25 cellular contexts compared by ENCODE assay signal in the genomic region with DNA sequence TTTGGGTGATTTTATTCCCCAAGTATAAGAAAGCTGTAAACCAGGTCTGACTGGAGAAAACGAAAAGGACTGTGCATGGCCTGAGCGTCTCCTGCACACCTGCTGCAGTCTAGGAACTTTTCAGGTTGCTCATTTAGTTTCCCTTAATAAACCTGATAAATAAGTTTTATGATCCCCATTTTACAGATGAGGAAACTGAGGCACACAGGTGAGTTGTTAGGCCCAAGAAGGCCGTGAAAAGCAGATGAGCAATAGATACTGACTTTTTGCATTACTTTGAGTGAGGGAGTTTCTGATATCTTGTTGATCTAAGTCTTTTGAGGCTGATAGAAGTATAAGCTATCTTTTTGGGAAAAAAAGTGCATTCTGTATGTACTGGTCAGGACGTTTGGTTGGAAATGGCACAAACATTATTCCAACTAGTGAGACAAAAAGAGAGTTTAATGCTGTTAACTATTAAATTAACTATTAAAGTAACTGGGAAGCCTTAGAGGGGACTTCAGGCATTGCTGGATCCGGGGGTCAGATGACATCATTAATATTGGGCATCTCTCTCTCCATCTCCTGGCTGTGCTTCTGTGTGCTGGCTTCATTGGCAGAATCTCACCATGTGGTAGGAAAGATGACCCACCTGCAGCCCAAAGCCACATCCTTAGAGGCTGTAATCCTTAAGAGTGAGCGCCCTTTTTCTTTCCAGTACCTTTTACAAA.
DNase-seq lines count a peak whose midpoint lies in the region; ATAC-seq and TF ChIP-seq lines count a peak whose summit lies in the region.
"Had no signal": no experiment of that assay in that cellular context is flagged by ENCODE, and none has a peak within 500 bp of the region (broad histone marks: within the 10 kb centered on the region; RNA-seq: fewer than 3 reads in every experiment).

No MANE protein-coding gene starts in this region.

- peak overlapping the region; percentile 46 for H3K27ac Mint-ChIP-seq in memory B cell

- peak; percentile 19 for ATAC-seq in GM19351 (IDR thresholded peaks at IDR 0.05; ENCODE audit: unreplicated experiment)
- peak; percentile 23 for ATAC-seq in HG03135 (IDR thresholded peaks at IDR 0.05; ENCODE audit: unreplicated experiment)
- peak; percentile 22 for ATAC-seq in memory B cell (ENCODE audit: low read depth)

- H3K27me3 ChIP-seq in suprapubic skin = no peaks in the 10 kb centered on the region
- H3K27me3 ChIP-seq: hepatocyte, thyroid gland had no signal

- 94% methylated on average over 6 of the region's 6 CpGs for WGBS in suprapubic skin

- H3K36me3 Mint-ChIP-seq in memory B cell = peaks cover 14% of the 10 kb centered on the region

- H3K4me3 ChIP-seq in suprapubic skin = no peak overlapping the region
- H3K4me3 ChIP-seq: HAP-1, hepatocyte, mucosa of descending colon, PC-9, thyroid gland had no signal

- H3K27me3 Mint-ChIP-seq in memory B cell = no peaks in the 10 kb centered on the region
- H3K27me3 Mint-ChIP-seq: activated naive CD4-positive, alpha-beta T cell treated with anti-CD3 and anti-CD28 coated beads, Interleukin-2, amount 10 ng/mL, durations not matched to agents 7 days and 5 days; progenitor cell of endocrine pancreas had no signal

- TF ChIP-seq CTCF in suprapubic skin (IDR thresholded peaks at IDR 0.05) = no peak

- peak overlapping the region; percentile 6 for H3K27ac ChIP-seq in suprapubic skin
- H3K27ac ChIP-seq: hepatocyte, HL-60, PC-9 had no signal

- peaks cover 11% of the 10 kb centered on the region for H3K36me3 ChIP-seq in suprapubic skin
- H3K36me3 ChIP-seq: HAP-1, thyroid gland had no signal

- DNase-seq in memory B cell (ENCODE audit: low spot score in 2 of 2) (no peak), suprapubic skin (ENCODE audit: low spot score in 2 of 2) (no peak), MV-4-11 (lab: John Stamatoyannopoulos, UW) (no peak), OCI-M1 (lab: John Stamatoyannopoulos, UW) (no peak), NCI-H524 treated with DMSO at 0.1 percent for 48 hours (lab: John Stamatoyannopoulos, UW) (no peak)
- DNase-seq: activated CD4-positive, CD25-positive, alpha-beta regulatory T cell treated with anti-CD3 and anti-CD28 coated beads, Interleukin-2, amount 50 U/mL, for 72 hours; activated naive CD4-positive, alpha-beta T cell treated with anti-CD3 and anti-CD28 coated beads, Interleukin-2, amount 10 ng/mL, durations not matched to agents 7 days and 5 days; activated T-cell treated with anti-CD3 and anti-CD28 coated beads, Interleukin-2, amount 50 U/mL, for 1 hour; central memory CD4-positive, alpha-beta T cell; left ventricle myocardium superior; NCI-H1105 treated with DMSO at 0.1 percent for 48 hours; NCI-H2081 treated with DMSO at 0.1 percent for 48 hours; NCI-H446; PC-9; SIG-M5; stimulated activated CD4-positive, alpha-beta T cell treated with anti-CD3 and anti-CD28 coated beads, Interleukin-1b, Interleukin-23, amount 100 ng/mL, for 48 hours; thyroid gland had no signal

- H3K4me3 Mint-ChIP-seq in memory B cell = no peak overlapping the region
- H3K4me3 Mint-ChIP-seq: activated naive CD4-positive, alpha-beta T cell treated with anti-CD3 and anti-CD28 coated beads, Interleukin-2, amount 10 ng/mL, durations not matched to agents 7 days and 5 days; neural crest cell had no signal

- no peaks in the 10 kb centered on the region for H3K9me3 Mint-ChIP-seq in memory B cell
- H3K9me3 Mint-ChIP-seq: activated naive CD4-positive, alpha-beta T cell treated with anti-CD3 and anti-CD28 coated beads, Interleukin-2, amount 10 ng/mL, durations not matched to agents 7 days and 5 days; neural crest cell had no signal

- H3K4me1 Mint-ChIP-seq in memory B cell = peaks cover 22% of the 10 kb centered on the region
- H3K4me1 Mint-ChIP-seq: activated naive CD4-positive, alpha-beta T cell treated with anti-CD3 and anti-CD28 coated beads, Interleukin-2, amount 10 ng/mL, durations not matched to agents 7 days and 5 days had no signal

- no peak for TF ChIP-seq POLR2A in suprapubic skin (IDR thresholded peaks at IDR 0.05)

- TF ChIP-seq EP300 in suprapubic skin (IDR thresholded peaks at IDR 0.05) = no peak

- peaks cover 61% of the 10 kb centered on the region for H3K4me1 ChIP-seq in suprapubic skin
- H3K4me1 ChIP-seq: HAP-1 had no signal

- no peaks in the 10 kb centered on the region for H3K9me3 ChIP-seq in suprapubic skin
- H3K9me3 ChIP-seq: HAP-1, mucosa of descending colon, thyroid gland had no signal
